In the genomic region with DNA sequence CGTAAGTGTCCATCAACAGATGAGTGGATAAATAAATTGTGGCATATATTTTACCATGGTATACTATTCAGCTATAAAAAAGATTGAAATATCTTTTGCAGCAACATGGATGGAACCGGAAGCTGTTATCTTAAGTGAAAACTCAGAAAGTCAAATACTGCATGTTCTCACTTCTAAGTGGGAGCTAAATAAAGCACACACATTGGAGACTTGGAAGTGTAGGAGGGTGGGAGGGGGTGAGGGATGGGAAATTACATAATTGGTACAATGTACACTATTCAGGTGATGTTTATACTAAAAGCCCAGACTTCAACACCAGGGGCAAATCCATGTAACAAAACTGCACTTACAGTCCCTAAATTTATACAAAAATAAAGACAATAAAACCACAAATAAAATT, we compare ENCODE assay signal across 30 cellular contexts.
"Had no signal": no experiment of that assay in that cellular context is flagged by ENCODE, and none has a peak within 500 bp of the region (broad histone marks: within the 10 kb centered on the region; RNA-seq: fewer than 3 reads in every experiment).

No MANE protein-coding gene starts in this region.

- H3K4me3 ChIP-seq: ascending aorta, cardiac muscle cell had no signal

- ATAC-seq: activated CD8-positive, alpha-beta T cell treated with anti-CD3 and anti-CD28 coated beads for 36 hours; activated naive CD8-positive, alpha-beta T cell treated with anti-CD3 and anti-CD28 coated beads, Interleukin-2, amount 50 U/mL, for 24 hours; activated T-cell treated with anti-CD3 and anti-CD28 coated beads, Interleukin-2, amount 50 U/mL, for 4 hours; activated T-cell treated with anti-CD3 and anti-CD28 coated beads, Interleukin-2, amount 50 U/mL, for 72 hours; activated T-helper 17 cell treated with anti-CD3 and anti-CD28 coated beads, Interleukin-2, amount 50 U/mL, for 72 hours had no signal

- H3K27me3 ChIP-seq: ascending aorta, cardiac muscle cell had no signal

- H3K36me3 ChIP-seq: ascending aorta, cardiac muscle cell had no signal

- DNase-seq: activated B cell treated with CpG ODN at 0.5 μM for 24 hours; activated CD4-positive, alpha-beta memory T cell treated with anti-CD3 and anti-CD28 coated beads for 36 hours; activated CD4-positive, alpha-beta T cell treated with anti-CD3 and anti-CD28 coated beads for 4 hours; activated CD4-positive, alpha-beta T cell treated with anti-CD3 and anti-CD28 coated beads, Interleukin-2, amount 10 ng/mL, durations not matched to agents 24 days and 14 days; activated CD4-positive, alpha-beta T cell treated with anti-CD3 and anti-CD28 coated beads, Interleukin-2, amount 50 U/mL, for 1 hour; activated CD4-positive, alpha-beta T cell treated with anti-CD3 and anti-CD28 coated beads, Interleukin-2, amount 50 U/mL, for 4 hours; activated CD4-positive, CD25-positive, alpha-beta regulatory T cell treated with anti-CD3 and anti-CD28 coated beads, Interleukin-2, amount 50 U/mL, for 72 hours; activated CD8-positive, alpha-beta memory T cell treated with anti-CD3 and anti-CD28 coated beads, Interleukin-2, amount 50 U/mL, for 4 hours; activated CD8-positive, alpha-beta T cell treated with anti-CD3 and anti-CD28 coated beads for 36 hours; activated effector memory CD4-positive, alpha-beta T cell treated with anti-CD3 and anti-CD28 coated beads, Interleukin-2, amount 50 U/mL, for 16 hours; activated gamma-delta T cell treated with Interleukin-2 at 50 U/mL for 16 hours; activated naive CD4-positive, alpha-beta T cell treated with anti-CD3 and anti-CD28 coated beads, Interleukin-2, amount 10 ng/mL, durations not matched to agents 7 days and 5 days; activated naive CD4-positive, alpha-beta T cell treated with Interleukin-2 at 50 U/mL for 16 hours; activated naive CD8-positive, alpha-beta T cell treated with anti-CD3 and anti-CD28 coated beads, Interleukin-2, amount 10 ng/mL, durations not matched to agents 7 days and 5 days; activated naive CD8-positive, alpha-beta T cell treated with anti-CD3 and anti-CD28 coated beads, Interleukin-2, amount 50 U/mL, for 24 hours; activated T-cell treated with anti-CD3 and anti-CD28 coated beads for 4 hours; activated T-cell treated with anti-CD3 and anti-CD28 coated beads, Interleukin-2, amount 50 U/mL, for 1 hour; activated T-cell treated with anti-CD3 and anti-CD28 coated beads, Interleukin-2, amount 50 U/mL, for 4 hours; activated T-cell treated with anti-CD3 and anti-CD28 coated beads, Interleukin-2, amount 50 U/mL, for 72 hours; amygdala; anterior cingulate cortex; central memory CD4-positive, alpha-beta T cell; T-helper 1 cell; T-helper 2 cell; T-helper 9 cell had no signal

- H3K4me1 ChIP-seq: ascending aorta had no signal

- FAIRE-seq: TTC549 had no signal

- H3K27ac ChIP-seq: ascending aorta, cardiac muscle cell, VCaP had no signal
